ENCODE assay signal across 22 cellular contexts in genomic region chr5:14859150-14859549, GRCh38. TPM values are rescaled to one million over a fixed set of nuclear protein-coding genes. Genes with fewer than 3 reads are reported as not detected.
DNase-seq lines count a peak whose midpoint lies in the region; ATAC-seq, FAIRE-seq and TF ChIP-seq lines count a peak whose summit lies in the region.
"Had no signal": no experiment of that assay in that cellular context is flagged by ENCODE, and none has a peak within 500 bp of the region (broad histone marks: within the 10 kb centered on the region; RNA-seq: fewer than 3 reads in every experiment).

No MANE protein-coding gene starts in this region.

- peaks cover 6% of the 10 kb centered on the region for H3K36me3 Mint-ChIP-seq in activated naive CD4-positive, alpha-beta T cell treated with anti-CD3 and anti-CD28 coated beads, Interleukin-2, amount 50 U/mL, for 24 hours
- H3K36me3 Mint-ChIP-seq in WTC11, result no peaks in the 10 kb centered on the region

- no peak overlapping the region for H3K9ac ChIP-seq in K562 (ENCODE audit: insufficient read depth in 1 of 2, low read depth in 2 of 2, low read length in 2 of 2)
- H3K9ac ChIP-seq: BLaER1 treated with 17β-estradiol and CSF1 and Interleukin-3, amounts not matched to agents 10 nM and 100 nM had no signal

- no peaks in the 10 kb centered on the region for H3K9me1 ChIP-seq in K562 (ENCODE audit: control insufficient read depth, insufficient read depth, low read length)

- no peak for TF ChIP-seq EP300 in K562 (IDR thresholded peaks at IDR 0.05; ENCODE audit: low read length)

- BruUV-seq in K562 (replicated peaks; lab: Mats Ljungman, UMichigan), result no TSS peak

- no peak for TF ChIP-seq CTCF in HEK293 (tag by site-specific recombination; IDR thresholded peaks at IDR 0.05)
- TF ChIP-seq CTCF in WTC11 (IDR thresholded peaks at IDR 0.05), result no peak
- TF ChIP-seq CTCF in K562 (IDR thresholded peaks at IDR 0.05 in 2 of 3, conservative IDR thresholded peaks at IDR 0.05 in 1 of 3; ENCODE audit: insufficient read depth in 2 of 3, low read depth in 1 of 3, low read length in 3 of 3), result no peak
- TF ChIP-seq CTCF in ascending aorta (IDR thresholded peaks at IDR 0.05), result no peak

- no peaks in the 10 kb centered on the region for H3K9me3 ChIP-seq in HEK293 (ENCODE audit: control insufficient read depth, insufficient read depth, low read depth, low read length)
- H3K9me3 ChIP-seq in K562 (replicated peaks; ENCODE audit: control insufficient read depth, insufficient read depth, low read depth, low read length), result no peaks in the 10 kb centered on the region
- H3K9me3 ChIP-seq in ascending aorta, result no peaks in the 10 kb centered on the region
- H3K9me3 ChIP-seq: A549; BLaER1 treated with 17β-estradiol and CSF1 and Interleukin-3, amounts not matched to agents 10 nM and 100 nM; Caco-2 had no signal

- no peaks in the 10 kb centered on the region for H3K79me2 ChIP-seq in K562 (ENCODE audit: control insufficient read depth, insufficient read depth, low read length)

- H3K4me1 ChIP-seq in HEK293 (ENCODE audit: control insufficient read depth, insufficient read depth, low read length) (peaks cover 4% of the 10 kb centered on the region), K562 (replicated peaks in 1 of 2; ENCODE audit: control insufficient read depth in 2 of 2, insufficient read depth in 2 of 2, low read length in 2 of 2) (no peaks in the 10 kb centered on the region), ascending aorta (peaks cover 6 to 22% of the 10 kb centered on the region in 2 donors)
- H3K4me1 ChIP-seq: A549 had no signal

- H3K36me3 ChIP-seq in HEK293 (ENCODE audit: control insufficient read depth in 2 of 2, insufficient read depth in 1 of 2, low read length in 2 of 2) (no peaks in the 10 kb centered on the region), K562 (ENCODE audit: control insufficient read depth, insufficient read depth, low read length) (no peaks in the 10 kb centered on the region), ascending aorta (peaks cover 0 to 4% of the 10 kb centered on the region in 2 donors)

- in situ Hi-C loops in K562 (cut with MboI), result no loop called here

- no peaks in the 10 kb centered on the region for H4K20me1 ChIP-seq in K562 (replicated peaks; ENCODE audit: control insufficient read depth, insufficient read depth, low read length)

- H3K27me3 Mint-ChIP-seq in activated naive CD4-positive, alpha-beta T cell treated with anti-CD3 and anti-CD28 coated beads, Interleukin-2, amount 50 U/mL, for 24 hours, result no peaks in the 10 kb centered on the region
- no peaks in the 10 kb centered on the region for H3K27me3 Mint-ChIP-seq in WTC11 (ENCODE audit: low read depth)
- H3K27me3 Mint-ChIP-seq: B cell; CD4-positive, alpha-beta T cell had no signal

- H3K9me3 Mint-ChIP-seq in activated naive CD4-positive, alpha-beta T cell treated with anti-CD3 and anti-CD28 coated beads, Interleukin-2, amount 50 U/mL, for 24 hours, result no peaks in the 10 kb centered on the region
- H3K9me3 Mint-ChIP-seq in WTC11, result peaks cover 5% of the 10 kb centered on the region; the same call in 1 of the 2 replicates
- H3K9me3 Mint-ChIP-seq: CD4-positive, alpha-beta T cell; CD8-positive, alpha-beta T cell had no signal

- FAIRE-seq in K562 (lab: Jason Lieb, UNC) (no peak), urothelium cell line (lab: Jason Lieb, UNC) (no peak)
- FAIRE-seq: A549, D721Med, G401.6, GM12891, GM19239 had no signal

- intact Hi-C loops in K562 (cut with micrococcal nuclease) (no loop called here), ascending aorta (cut with DNase I) (no loop called here)

- H2AFZ ChIP-seq in K562 (ENCODE audit: low read depth, low read length), result no peak overlapping the region

- H3K27me3 ChIP-seq in K562 (ENCODE audit: control insufficient read depth in 2 of 2, insufficient read depth in 2 of 2, low read length in 2 of 2) (peaks cover 9 to 10% of the 10 kb centered on the region in 2 experiments; a peak in 4 of 5 replicates), ascending aorta (no peaks in the 10 kb centered on the region)
- H3K27me3 ChIP-seq: BLaER1 treated with 17β-estradiol and CSF1 and Interleukin-3, amounts not matched to agents 10 nM and 100 nM had no signal

- H3K4me3 ChIP-seq in HEK293 (ENCODE audit: low read depth, low read length) (no peak overlapping the region), K562 (no peak overlapping the region), ascending aorta (no peak overlapping the region)
- H3K4me3 ChIP-seq: A549; BLaER1 treated with 17β-estradiol and CSF1 and Interleukin-3, amounts not matched to agents 10 nM and 100 nM had no signal

- POLR2A ChIA-PET in HEK293 (lab: Yijun Ruan, JAX) (no interaction called here), WTC11 (lab: Charles Lee) (no interaction called here), K562 (lab: Yijun Ruan, JAX) (interaction anchor here (0.6 kb wide), 1 partner anchor 1173 kb away, joined by 3 read pairs; no protein-coding TSS in a partner anchor)

- CTCF ChIA-PET in HEK293 (lab: Yijun Ruan, JAX), result no interaction called here
- CTCF ChIA-PET in WTC11 (lab: Charles Lee), result interaction anchor here (1.2 kb wide), 1 partner anchor 13 kb away, joined by 4 read pairs; no protein-coding TSS in a partner anchor
- CTCF ChIA-PET in K562 (lab: Yijun Ruan, JAX; ENCODE audit: low intra/inter-chr PET ratio), result no interaction called here

- H3K27ac ChIP-seq in HEK293 (ENCODE audit: extremely low read depth, low read depth, low read length) (no peak overlapping the region), K562 (ENCODE audit: extremely low read depth, low read depth, low read length) (no peak overlapping the region), ascending aorta (no peak overlapping the region)
- H3K27ac ChIP-seq: 22Rv1; A549; BLaER1 treated with 17β-estradiol and CSF1 and Interleukin-3, amounts not matched to agents 10 nM and 100 nM had no signal

- H3K27ac Mint-ChIP-seq in activated naive CD4-positive, alpha-beta T cell treated with anti-CD3 and anti-CD28 coated beads, Interleukin-2, amount 50 U/mL, for 24 hours, result peak overlapping the region; percentile 11
- H3K27ac Mint-ChIP-seq in WTC11, result 0 out of 2 replicates have a peak overlapping the region, but pooled peaks have one; percentile 43
- H3K27ac Mint-ChIP-seq: B cell; CD4-positive, alpha-beta T cell; CD8-positive, alpha-beta T cell had no signal

- WGBS in K562 (ENCODE audit: insufficient coverage, low coverage, missing lambda C conversion rate), result 10% methylated on average over 1 of the region's 1 CpG

- DNase-seq in activated naive CD4-positive, alpha-beta T cell treated with anti-CD3 and anti-CD28 coated beads, Interleukin-2, amount 50 U/mL, for 16 hours, result no peak
- DNase-seq in WTC11 (ENCODE audit: low spot score) (no peak), K562 (ENCODE audit: extremely low read depth in 1 of 4, low spot score in 3 of 4) (no peak), ascending aorta (ENCODE audit: low spot score in 2 of 2) (no peak), urothelium cell line (ENCODE audit: low spot score) (no peak)
- DNase-seq: ACHN; Caco-2; Calu3; CD4-positive, alpha-beta T cell; CD8-positive, alpha-beta T cell; DMS79 treated with DMSO at 0.1 percent for 48 hours; GF-D8 had no signal

- H3K4me2 ChIP-seq in K562 (ENCODE audit: insufficient read depth, low read length), result no peak overlapping the region
- H3K4me2 ChIP-seq: A549; BLaER1 treated with 17β-estradiol and CSF1 and Interleukin-3, amounts not matched to agents 10 nM and 100 nM had no signal

- H3K4me3 Mint-ChIP-seq in activated naive CD4-positive, alpha-beta T cell treated with anti-CD3 and anti-CD28 coated beads, Interleukin-2, amount 50 U/mL, for 24 hours, result no peak overlapping the region
- H3K4me3 Mint-ChIP-seq in WTC11, result no peak overlapping the region
- H3K4me3 Mint-ChIP-seq: B cell; CD4-positive, alpha-beta T cell; CD8-positive, alpha-beta T cell had no signal

- ATAC-seq in WTC11 (no peak), K562 (no peak)
- ATAC-seq: A549; CD8-positive, alpha-beta T cell had no signal

- no peak for TF ChIP-seq RAD21 in K562 (CRISPR knock-in tag; conservative IDR thresholded peaks at IDR 0.05 in 1 of 2, IDR thresholded peaks at IDR 0.05 in 1 of 2)

- peaks cover 80% of the 10 kb centered on the region for H3K4me1 Mint-ChIP-seq in activated naive CD4-positive, alpha-beta T cell treated with anti-CD3 and anti-CD28 coated beads, Interleukin-2, amount 50 U/mL, for 24 hours
- peaks cover 3% of the 10 kb centered on the region for H3K4me1 Mint-ChIP-seq in WTC11

- TF ChIP-seq POLR2A in K562 (conservative IDR thresholded peaks at IDR 0.05), result no peak

TF ChIP-seq in HEK293, 187 proteins besides CTCF, POLR2A, EP300 and RAD21:
- TF ChIP-seq ZNF548 (tag by site-specific recombination; IDR thresholded peaks at IDR 0.05) (no peak), ZNF146 (tag by site-specific recombination; IDR thresholded peaks at IDR 0.05) (peak; percentile 98), ZNF140 (tag by site-specific recombination; IDR thresholded peaks at IDR 0.05) (no peak)

TF ChIP-seq in WTC11, 78 proteins besides CTCF, POLR2A, EP300 and RAD21:
- TF ChIP-seq ZNF138 (CRISPR knock-in tag; conservative IDR thresholded peaks at IDR 0.05), result no peak
- TF ChIP-seq FOXK1 (CRISPR knock-in tag; IDR thresholded peaks at IDR 0.05), result no peak

TF ChIP-seq in K562, 482 proteins besides CTCF, POLR2A, EP300 and RAD21:
- no peak for TF ChIP-seq ZC3H4 (CRISPR knock-in tag; IDR thresholded peaks at IDR 0.05; ENCODE audit: borderline replicate concordance)
- TF ChIP-seq ZNF146 (CRISPR knock-in tag; IDR thresholded peaks at IDR 0.05; ENCODE audit: unreplicated experiment), result peak; percentile 20

RNA-seq across cellular contexts. Expression of gene ANKH, which starts 12.4 kb away (rescaled TPM):
- total RNA-seq in WTC11 (2021) (16.9 to 19.6 TPM (median 18.6 TPM) in 3 replicates), K562 (2014; rRNA removed) (1.3 and 3.1 TPM in 2 replicates), K562 (2014; rRNA removed; fragmentation: Illumina TruSeq; extraction: Trizol) (4.4 and 4.5 TPM in 2 replicates), K562 (2015; rRNA removed; fragmentation: Illumina TruSeq; extraction: Trizol) (2.8 and 3.2 TPM in 2 replicates), K562 (2021) (12.2 and 13.4 TPM in 2 replicates), ascending aorta (388 TPM)
- total RNA-seq in K562 (2011; cell fraction: chromatin; rRNA removed; ENCODE audit: low replicate concordance), result 15.5 and 25.4 TPM in 2 replicates
- total RNA-seq in K562 (2011; cell fraction: nucleolus; rRNA removed), result 13.8 and 14.9 TPM in 2 replicates
- total RNA-seq in K562 (2011; cell fraction: nucleoplasm; rRNA removed), result 20.8 and 36.6 TPM in 2 replicates
- polyA plus RNA-seq in K562 (2011; rRNA removed) (8.8 and 9.2 TPM in 2 replicates), K562 (2014; fragmentation: Illumina TruSeq; extraction: Trizol) (5.9 and 9.9 TPM in 2 replicates), K562 (2014; fragmentation: Nextera tagmentation; extraction: Ambion mirVana) (under 1 TPM; 0.79 to 0.99 TPM), K562 (2014; rRNA removed) (7.2 and 8.5 TPM in 2 replicates)
- polyA plus RNA-seq in K562 (2011; cell fraction: cytosol; rRNA removed), result 8.2 and 8.9 TPM in 2 replicates
- polyA plus RNA-seq in K562 (2011; cell fraction: nucleus; rRNA removed), result 6.1 and 6.8 TPM in 2 replicates
- 6.7 and 8.7 TPM in 2 replicates for polyA plus RNA-seq in K562 (2012)
- 7.1 and 7.9 TPM in 2 replicates for polyA minus RNA-seq in K562 (2011; rRNA and poly(A)+ RNA removed)
- polyA minus RNA-seq in K562 (2011; cell fraction: cytosol; rRNA and poly(A)+ RNA removed), result 5.2 and 7.8 TPM in 2 replicates
- 8.1 and 9.0 TPM in 2 replicates for polyA minus RNA-seq in K562 (2011; cell fraction: nucleus; rRNA and poly(A)+ RNA removed)

Comparison
In these comparisons a context has a peak if more than half of its experiments do, and no peak if none do; other contexts are left out.
1. RNA of gene ANKH, which starts 12.4 kb away (total RNA-seq): 388 TPM in ascending aorta (single experiment); 16.9 to 19.6 TPM in WTC11 and 1.3 to 36.6 TPM in K562; every median in the first group is over 10 times any median in the second.